In the genomic region with DNA sequence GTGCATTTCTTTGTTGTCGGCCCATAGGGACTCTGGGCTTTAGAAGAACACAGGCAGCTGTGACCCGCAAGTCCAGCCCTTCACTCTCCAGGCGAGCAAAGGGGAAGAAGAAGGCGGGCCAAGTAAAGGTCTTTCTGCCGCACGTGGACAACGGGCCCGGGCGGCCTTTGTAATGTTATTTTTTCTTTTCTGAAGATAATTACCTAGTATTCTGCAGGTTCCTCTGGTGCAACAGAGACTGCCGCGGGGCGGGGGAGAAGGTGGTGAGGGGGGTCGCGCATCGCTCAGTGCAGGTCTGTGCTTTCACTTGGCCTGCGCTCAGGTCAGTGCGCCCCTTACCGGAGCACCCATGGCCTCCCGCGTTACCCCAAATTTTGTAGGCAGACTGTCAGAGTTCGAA, we compare ENCODE assay signal across 1 cellular context.
TF ChIP-seq lines count a peak whose summit lies in the region.

No MANE protein-coding gene starts in this region.

TF ChIP-seq in H1, 55 proteins besides CTCF, POLR2A, EP300 and RAD21:
- no peak for TF ChIP-seq TAF7 (optimal IDR thresholded peaks at IDR 0.05; ENCODE audit: borderline replicate concordance, low read depth, low read length)
- no peak for TF ChIP-seq POU5F1 (IDR thresholded peaks at IDR 0.05; ENCODE audit: low read depth, low read length)
- TF ChIP-seq, protein P1, sequence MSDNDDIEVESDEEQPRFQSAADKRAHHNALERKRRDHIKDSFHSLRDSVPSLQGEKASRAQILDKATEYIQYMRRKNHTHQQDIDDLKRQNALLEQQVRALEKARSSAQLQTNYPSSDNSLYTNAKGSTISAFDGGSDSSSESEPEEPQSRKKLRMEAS (IDR thresholded peaks at IDR 0.05): peak; percentile 70; the same call in 1 of the 2 replicates
- no peak for TF ChIP-seq JUND (IDR thresholded peaks at IDR 0.05; ENCODE audit: low read length)
- no peak for TF ChIP-seq SP2 (IDR thresholded peaks at IDR 0.05; ENCODE audit: low read length)
- no peak for TF ChIP-seq KDM4A (IDR thresholded peaks at IDR 0.05; ENCODE audit: low read depth, low read length, severe bottlenecking)
- 0 out of 4 replicates have a peak, but pooled peaks of 1 of the 2 experiments have one; percentile 1 for TF ChIP-seq HDAC2 (IDR thresholded peaks at IDR 0.05; ENCODE audit: borderline replicate concordance in 1 of 2, low read depth in 2 of 2, low read length in 2 of 2)
- no peak for TF ChIP-seq ZNF274 (IDR thresholded peaks at IDR 0.05; ENCODE audit: borderline replicate concordance, extremely low read depth, low read length)
TF ChIP-seq in H1: peak in this region for 2.
